In the genomic region with DNA sequence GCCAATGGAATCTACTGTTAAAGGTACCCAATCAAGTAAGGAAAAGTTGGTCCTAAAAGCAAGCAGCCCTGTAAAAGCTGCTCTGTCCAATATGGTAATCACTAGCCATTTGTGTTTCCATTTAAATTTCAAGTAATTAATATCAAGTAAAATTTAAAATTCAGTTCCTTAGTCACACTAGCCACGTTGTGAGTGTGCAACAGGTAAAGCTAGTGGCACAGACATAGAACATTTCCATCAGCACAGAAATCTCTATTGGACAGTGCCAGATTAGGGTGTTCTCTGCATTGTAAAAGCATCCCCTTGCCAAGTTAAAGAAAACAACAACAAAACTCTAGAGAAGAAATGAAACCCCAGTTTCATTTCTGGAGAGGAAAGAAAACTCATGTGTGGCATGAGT, we compare ENCODE assay signal across 17 cellular contexts. TPM values are rescaled to one million over a fixed set of nuclear protein-coding genes. Genes with fewer than 3 reads are reported as not detected.
DNase-seq lines count a peak whose midpoint lies in the region; TF ChIP-seq lines count a peak whose summit lies in the region.
"Had no signal": no experiment of that assay in that cellular context is flagged by ENCODE, and none has a peak within 500 bp of the region (broad histone marks: within the 10 kb centered on the region; RNA-seq: fewer than 3 reads in every experiment).

No MANE protein-coding gene starts in this region.

- no peak overlapping the region for H4K8ac ChIP-seq in neuronal stem cell (ENCODE audit: low read depth, low read length)

- no peaks in the 10 kb centered on the region for H3K79me1 ChIP-seq in neuronal stem cell (ENCODE audit: low read depth, low read length)

- H3K27ac ChIP-seq in fibroblast of lung (ENCODE audit: insufficient read depth, low read length) (no peak overlapping the region), spleen (peak overlapping the region in 1 of 8 donors; percentile 91), neuronal stem cell (replicated peaks; ENCODE audit: low read length) (no peak overlapping the region)
- H3K27ac ChIP-seq: BLaER1 treated with 17β-estradiol and CSF1 and Interleukin-3, amounts not matched to agents 10 nM and 100 nM; hepatocyte; HL-60 had no signal

- no peak for TF ChIP-seq POLR2A in spleen (IDR thresholded peaks at IDR 0.05)

- no peak overlapping the region for H2BK15ac ChIP-seq in neuronal stem cell (ENCODE audit: low read length)

- H3K4me1 ChIP-seq in fibroblast of lung (ENCODE audit: control insufficient read depth, extremely low read depth, insufficient read depth, low read length): peaks cover 2% of the 10 kb centered on the region
- H3K4me1 ChIP-seq in skeletal muscle satellite cell (ENCODE audit: control insufficient read depth, insufficient read depth, low read length): peaks cover 39% of the 10 kb centered on the region
- H3K4me1 ChIP-seq in spleen: peaks cover 5 to 62% (median 43%) of the 10 kb centered on the region in 6 donors
- H3K4me1 ChIP-seq in neuronal stem cell (ENCODE audit: control insufficient read depth in 2 of 2, insufficient read depth in 1 of 2, low read depth in 1 of 2, low read length in 2 of 2): peaks cover 8 to 12% of the 10 kb centered on the region in 2 donors

- 42 to 76% (median 54%) methylated on average over 1 of the region's 1 CpG for WGBS in spleen, 5 donors
- WGBS in neuronal stem cell (ENCODE audit: extremely low coverage in 2 of 2, insufficient read length in 2 of 2, insufficient replicate concordance in 1 of 2), 2 donors: no CpG with 5 or more reads among the region's 1 CpG

- H3K9ac ChIP-seq in fibroblast of lung (ENCODE audit: insufficient read depth, low read length) (no peak overlapping the region), skeletal muscle satellite cell (ENCODE audit: low read depth, low read length) (peak overlapping the region; percentile 100), neuronal stem cell (ENCODE audit: low read depth, low read length, poor library complexity) (no peak overlapping the region)
- H3K9ac ChIP-seq: BLaER1 treated with 17β-estradiol and CSF1 and Interleukin-3, amounts not matched to agents 10 nM and 100 nM had no signal

- H3K18ac ChIP-seq in neuronal stem cell (ENCODE audit: low read length): no peak overlapping the region

- H4K91ac ChIP-seq in neuronal stem cell (ENCODE audit: low read depth, low read length, poor library complexity): no peak overlapping the region

- H3K4me2 ChIP-seq in fibroblast of lung (ENCODE audit: extremely low read depth, insufficient read depth, low read length) (peak overlapping the region; percentile 95), skeletal muscle satellite cell (ENCODE audit: low read length) (peak overlapping the region; percentile 85), neuronal stem cell (ENCODE audit: insufficient read depth, low read length, poor library complexity, severe bottlenecking) (no peak overlapping the region)
- H3K4me2 ChIP-seq: BLaER1 treated with 17β-estradiol and CSF1 and Interleukin-3, amounts not matched to agents 10 nM and 100 nM; hepatocyte had no signal

- H3K4me3 ChIP-seq in BJ (ENCODE audit: low read depth, low read length) (peak overlapping the region; percentile 73), fibroblast of lung (replicated peaks in 1 of 4; ENCODE audit: control extremely low read depth in 1 of 4, insufficient read depth in 1 of 4, low read depth in 3 of 4, low read length in 4 of 4) (peak overlapping the region; percentile 15 to 96 (median 64)), skeletal muscle satellite cell (ENCODE audit: low read length) (peak overlapping the region; percentile 97), spleen (peak overlapping the region in 3 of 8 donors; percentile 19 to 81 (median 63)), neuronal stem cell (ENCODE audit: low read length in 2 of 2) (no peak overlapping the region)
- H3K4me3 ChIP-seq: BLaER1 treated with 17β-estradiol and CSF1 and Interleukin-3, amounts not matched to agents 10 nM and 100 nM; hepatocyte had no signal

- intact Hi-C loops in spleen (cut with DNase I; ENCODE audit: low total_unique reads): loop anchor here (10.0 kb wide), 2 partner anchors 56 to 274 kb away; no protein-coding TSS in a partner anchor
- intact Hi-C loops in posterior cingulate gyrus (cut with DNase I): loop anchor here (5.0 kb wide), 2 partner anchors 58 to 272 kb away; no protein-coding TSS in a partner anchor

- H2BK12ac ChIP-seq in neuronal stem cell (ENCODE audit: low read length): no peak overlapping the region

- H3K4ac ChIP-seq in neuronal stem cell (ENCODE audit: low read length): no peak overlapping the region

- no peak overlapping the region for H2AK5ac ChIP-seq in neuronal stem cell (ENCODE audit: low read depth, low read length)

- H2AFZ ChIP-seq in fibroblast of lung (ENCODE audit: low read length) (no peak overlapping the region), neuronal stem cell (ENCODE audit: low read length) (no peak overlapping the region)
- H2AFZ ChIP-seq: hepatocyte had no signal

- TF ChIP-seq CTCF in BJ (IDR thresholded peaks at IDR 0.05; ENCODE audit: insufficient read depth, low read depth, low read length): no peak
- no peak for TF ChIP-seq CTCF in fibroblast of lung (conservative IDR thresholded peaks at IDR 0.05 in 1 of 2, IDR thresholded peaks at IDR 0.05 in 1 of 2; ENCODE audit: low read depth in 1 of 2, low read length in 2 of 2)
- no peak for TF ChIP-seq CTCF in spleen (IDR thresholded peaks at IDR 0.05 in 8 of 11, conservative IDR thresholded peaks at IDR 0.05 in 3 of 11)

- CTCF ChIA-PET in BJ (lab: Yijun Ruan, JAX): interaction anchor here (0.7 to 2.0 kb wide), 2 partner anchors 56 to 62 kb away, joined by 6 read pairs; no protein-coding TSS in a partner anchor

- H3K27me3 ChIP-seq in BJ (ENCODE audit: control insufficient read depth, insufficient read depth, low read length): no peaks in the 10 kb centered on the region
- no peaks in the 10 kb centered on the region for H3K27me3 ChIP-seq in fibroblast of lung (ENCODE audit: control insufficient read depth, insufficient read depth, low read length)
- no peaks in the 10 kb centered on the region for H3K27me3 ChIP-seq in skeletal muscle satellite cell (ENCODE audit: control insufficient read depth, insufficient read depth, low read length)
- H3K27me3 ChIP-seq in spleen (replicated peaks in 1 of 7): peaks cover 0 to 34% (median 22%) of the 10 kb centered on the region in 7 donors
- H3K27me3 ChIP-seq in neuronal stem cell (ENCODE audit: control insufficient read depth in 3 of 3, insufficient read depth in 3 of 3, low read depth in 1 of 3, low read length in 3 of 3): peaks cover 12 to 31% (median 27%) of the 10 kb centered on the region in 3 experiments
- H3K27me3 ChIP-seq: hepatocyte had no signal

- H3K36me3 ChIP-seq in BJ (ENCODE audit: control insufficient read depth, insufficient read depth, low read length) (peaks cover 7% of the 10 kb centered on the region; the same call in 1 of the 2 replicates), fibroblast of lung (ENCODE audit: control insufficient read depth, insufficient read depth, low read length) (peaks cover 11% of the 10 kb centered on the region), skeletal muscle satellite cell (ENCODE audit: insufficient read depth, low read length) (peaks cover 74% of the 10 kb centered on the region), spleen (peaks cover 0 to 3% (median 0%) of the 10 kb centered on the region in 6 donors), neuronal stem cell (replicated peaks in 1 of 2; ENCODE audit: control insufficient read depth in 2 of 2, insufficient read depth in 2 of 2, low read length in 2 of 2) (no peaks in the 10 kb centered on the region)
- H3K36me3 ChIP-seq: BLaER1 treated with 17β-estradiol and CSF1 and Interleukin-3, amounts not matched to agents 10 nM and 100 nM had no signal

- POLR2A ChIA-PET in BJ (lab: Charles Lee): no interaction called here

- no peaks in the 10 kb centered on the region for H4K20me1 ChIP-seq in fibroblast of lung (ENCODE audit: control insufficient read depth, extremely low read depth, insufficient read depth, low read length)

- H2BK5ac ChIP-seq in neuronal stem cell (ENCODE audit: low read length): no peak overlapping the region

- DNase-seq in BJ (ENCODE audit: low read depth): no peak
- DNase-seq in RPMI8226: peak; percentile 23
- no peak for DNase-seq in fibroblast of lung (ENCODE audit: low read depth in 2 of 2)
- DNase-seq in spleen: no peak
- no peak for DNase-seq in anterior cingulate cortex (lab: John Stamatoyannopoulos, UW)
- DNase-seq in neuronal stem cell (ENCODE audit: low spot score): no peak
- no peak for DNase-seq in posterior cingulate gyrus
- DNase-seq: activated CD8-positive, alpha-beta T cell treated with anti-CD3 and anti-CD28 coated beads for 36 hours; H9; Karpas-422; naive thymus-derived CD8-positive, alpha-beta T cell; NCI-H1930 had no signal

- peaks cover 90% of the 10 kb centered on the region for H3K79me2 ChIP-seq in fibroblast of lung (ENCODE audit: control insufficient read depth, insufficient read depth, low read length)
- H3K79me2 ChIP-seq: hepatocyte had no signal

- H3K9me3 ChIP-seq in fibroblast of lung (ENCODE audit: control insufficient read depth, insufficient read depth, low read depth, low read length) (no peaks in the 10 kb centered on the region), skeletal muscle satellite cell (replicated peaks; ENCODE audit: low read length) (no peaks in the 10 kb centered on the region), spleen (no peaks in the 10 kb centered on the region), neuronal stem cell (replicated peaks in 1 of 2; ENCODE audit: control insufficient read depth in 2 of 2, insufficient read depth in 1 of 2, low read depth in 1 of 2, low read length in 2 of 2) (no peaks in the 10 kb centered on the region)
- H3K9me3 ChIP-seq: BLaER1 treated with 17β-estradiol and CSF1 and Interleukin-3, amounts not matched to agents 10 nM and 100 nM had no signal

- H2BK120ac ChIP-seq in neuronal stem cell (ENCODE audit: low read depth, low read length): no peak overlapping the region

- H3K14ac ChIP-seq in neuronal stem cell (ENCODE audit: low read length): no peak overlapping the region

- H3K23ac ChIP-seq in neuronal stem cell (ENCODE audit: low read depth, low read length, poor library complexity): no peak overlapping the region

RNA-seq across cellular contexts. Expression of a gene that starts 4.4 kb away (rescaled TPM):
- polyA plus RNA-seq in BJ (2011; rRNA removed): 1,794 and 2,064 TPM in 2 replicates
- 961 and 1,374 TPM in 2 replicates for polyA minus RNA-seq in BJ (2011; rRNA and poly(A)+ RNA removed)
- total RNA-seq in fibroblast of lung: 174 and 461 TPM in 2 replicates
- polyA plus RNA-seq in fibroblast of lung: 1,245 and 1,327 TPM in 2 replicates
- 881 and 940 TPM in 2 replicates for polyA plus RNA-seq in fibroblast of lung (2012)
- 3,025 and 3,345 TPM in 2 replicates for polyA minus RNA-seq in fibroblast of lung (ENCODE audit: low replicate concordance)
- 1,125 and 1,633 TPM in 2 replicates for total RNA-seq in skeletal muscle satellite cell (2012; rRNA removed)
- 100 to 1,000 TPM in 6 of 7 donors, 10 to 100 TPM in 1; 75.4 to 404 (median 241) TPM for total RNA-seq in spleen
- polyA plus RNA-seq in spleen: 100 to 1,000 TPM in 1 of 3 donors, 10 to 100 TPM in 2; 26.8 to 124 (median 28.0) TPM
- 1.3 TPM for polyA plus RNA-seq in neuronal stem cell (2013, experiment 1 of 2)
- 1.4 TPM for polyA plus RNA-seq in neuronal stem cell (2013, experiment 2 of 2)
- total RNA-seq: naive thymus-derived CD8-positive, alpha-beta T cell had no signal
- polyA plus RNA-seq: naive thymus-derived CD8-positive, alpha-beta T cell had no signal

RNA-seq across cellular contexts. Expression of a gene that starts 29.7 kb away (rescaled TPM):
- 245 and 263 TPM in 2 replicates for polyA plus RNA-seq in BJ (2011; rRNA removed)
- 116 and 163 TPM in 2 replicates for polyA minus RNA-seq in BJ (2011; rRNA and poly(A)+ RNA removed)
- 60.1 and 119 TPM in 2 replicates for total RNA-seq in fibroblast of lung
- 217 and 288 TPM in 2 replicates for polyA plus RNA-seq in fibroblast of lung
- polyA plus RNA-seq in fibroblast of lung (2012): 118 and 133 TPM in 2 replicates
- polyA minus RNA-seq in fibroblast of lung (ENCODE audit: low replicate concordance): 162 and 212 TPM in 2 replicates
- total RNA-seq in skeletal muscle satellite cell (2012; rRNA removed): 125 and 199 TPM in 2 replicates
- 100 to 1,000 TPM in 2 of 7 donors, 10 to 100 TPM in 5; 27.8 to 107 (median 76.1) TPM for total RNA-seq in spleen
- 10 to 100 TPM; 15.5 to 51.6 (median 20.4) TPM for polyA plus RNA-seq in spleen
- polyA plus RNA-seq in neuronal stem cell (2013, experiment 1 of 2): 1.2 TPM
- polyA plus RNA-seq in neuronal stem cell (2013, experiment 2 of 2): 1.3 TPM
- total RNA-seq: activated CD8-positive, alpha-beta T cell treated with anti-CD3 and anti-CD28 coated beads for 36 hours; activated T-helper 2 cell treated with anti-CD3 and anti-CD28 coated beads, Interferon-gamma antibody, Interleukin-2, Interleukin-4, amounts not matched to agents 10 μg/mL and 5 μg/mL and 100 μg/mL, durations not matched to agents 14 hours and 24 hours and 36 hours; naive thymus-derived CD8-positive, alpha-beta T cell had no signal
- polyA plus RNA-seq: naive thymus-derived CD8-positive, alpha-beta T cell had no signal

Comparison
In these comparisons a context has a peak if more than half of its experiments do, and no peak if none do; other contexts are left out.
1. H3K4me3 ChIP-seq: peak in BJ (single experiment), fibroblast of lung (4 of 4) and skeletal muscle satellite cell (single experiment); none in neuronal stem cell (0 of 2).
2. RNA of a gene that starts 4.4 kb away (polyA plus RNA-seq): 1,794 to 2,064 TPM in BJ and 881 to 1,327 TPM in fibroblast of lung; 26.8 to 124 TPM in spleen; every median in the first group is over 4 times any median in the second.